ENCODE assay signal across 25 cellular contexts in genomic region chr15:75181780-75182179, GRCh38. TPM values are rescaled to one million over a fixed set of nuclear protein-coding genes. Genes with fewer than 3 reads are reported as not detected.
A peak's percentile ranks its signal among the peaks of the same experiment; 100 is the strongest.
DNase-seq lines count a peak whose midpoint lies in the region; ATAC-seq and TF ChIP-seq lines count a peak whose summit lies in the region.
"Had no signal": no experiment of that assay in that cellular context is flagged by ENCODE, and none has a peak within 500 bp of the region (broad histone marks: within the 10 kb centered on the region; RNA-seq: fewer than 3 reads in every experiment).

No MANE protein-coding gene starts in this region.

- H2AFZ ChIP-seq in GM23248 (no peak overlapping the region), hepatocyte (no peak overlapping the region)
- H2AFZ ChIP-seq: PC-9 had no signal

- WGBS in GM23248 (ENCODE audit: low coverage in 1 of 2, low lambda C conversion rate in 2 of 2, missing lambda C conversion rate in 2 of 2), 2 experiments = 31 to 42% methylated on average over 5 of the region's 5 CpGs
- WGBS in hepatocyte (ENCODE audit: low lambda C conversion rate, missing lambda C conversion rate) = 51% methylated on average over 5 of the region's 5 CpGs
- WGBS in sigmoid colon, 2 donors = 17 to 61% methylated on average over 5 of the region's 5 CpGs

- DNase-seq in GM23248 (peak; percentile 23), hepatocyte (ENCODE audit: low spot score) (no peak), sigmoid colon (no peak), GM20000 (ENCODE audit: low spot score) (no peak)
- DNase-seq: activated CD8-positive, alpha-beta T cell treated with anti-CD3 and anti-CD28 coated beads, Interleukin-2, amount 10 ng/mL, durations not matched to agents 7 days and 5 days; activated naive CD4-positive, alpha-beta T cell treated with anti-CD3 and anti-CD28 coated beads, Interleukin-2, amount 10 ng/mL, durations not matched to agents 7 days and 5 days; BE2C; Karpas-422; midbrain; naive thymus-derived CD4-positive, alpha-beta T cell; NCI-H1417 treated with DMSO at 0.1 percent for 48 hours; NCI-H2081; NCI-H2227 treated with DMSO at 0.1 percent for 48 hours; PC-9; spleen; stimulated activated CD8-positive, alpha-beta memory T cell treated with anti-CD3 and anti-CD28 coated beads, Interleukin-4, amount 100 ng/mL, for 48 hours had no signal

- no peaks in the 10 kb centered on the region for H3K27me3 ChIP-seq in GM23248 (replicated peaks; ENCODE audit: insufficient read depth)
- no peaks in the 10 kb centered on the region for H3K27me3 ChIP-seq in hepatocyte
- H3K27me3 ChIP-seq in sigmoid colon = no peaks in the 10 kb centered on the region
- H3K27me3 ChIP-seq: BE2C, breast epithelium had no signal

- H3K4me2 ChIP-seq in GM23248 (ENCODE audit: unreplicated experiment) (peak overlapping the region; percentile 26), hepatocyte (peak overlapping the region; percentile 52)
- H3K4me2 ChIP-seq: PC-9 had no signal

- H3K9me2 ChIP-seq in GM23248 (ENCODE audit: insufficient read depth) (no peaks in the 10 kb centered on the region), hepatocyte (replicated peaks; ENCODE audit: insufficient read depth) (no peaks in the 10 kb centered on the region)

- H3K4me3 ChIP-seq in GM23248 = no peak overlapping the region
- H3K4me3 ChIP-seq in hepatocyte = no peak overlapping the region
- no peak overlapping the region for H3K4me3 ChIP-seq in sigmoid colon
- H3K4me3 ChIP-seq: breast epithelium, GM12878, HAP-1, PC-9, spleen, thoracic aorta had no signal

- no peaks in the 10 kb centered on the region for H4K20me1 ChIP-seq in GM23248 (ENCODE audit: insufficient read depth)
- H4K20me1 ChIP-seq in hepatocyte (ENCODE audit: insufficient read depth, poor library complexity, severe bottlenecking) = no peaks in the 10 kb centered on the region

- H3K36me3 ChIP-seq in GM23248 (ENCODE audit: low read depth) (no peaks in the 10 kb centered on the region), hepatocyte (replicated peaks; ENCODE audit: insufficient read depth, low read depth) (no peaks in the 10 kb centered on the region), sigmoid colon (no peaks in the 10 kb centered on the region)
- H3K36me3 ChIP-seq: BE2C, breast epithelium, HAP-1, spleen, thoracic aorta had no signal

- no peak for TF ChIP-seq POLR2A in sigmoid colon (IDR thresholded peaks at IDR 0.05)

- peaks cover 7% of the 10 kb centered on the region; the same call in 1 of the 2 replicates for H3F3A ChIP-seq in GM23248 (ENCODE audit: insufficient read depth)

- no peak for ATAC-seq in HG03135 (IDR thresholded peaks at IDR 0.05; ENCODE audit: unreplicated experiment)
- ATAC-seq in HG02610 (IDR thresholded peaks at IDR 0.05; ENCODE audit: unreplicated experiment) = no peak
- ATAC-seq: activated CD8-positive, alpha-beta T cell treated with anti-CD3 and anti-CD28 coated beads, Interleukin-2, amount 10 ng/mL, durations not matched to agents 7 days and 5 days; activated T-helper 17 cell treated with anti-CD3 and anti-CD28 coated beads, Interleukin-2, amount 50 U/mL, for 72 hours; GM12878; naive thymus-derived CD4-positive, alpha-beta T cell; Right ventricle myocardium inferior had no signal

- in situ Hi-C loops in GM23248 (cut with MboI) = no loop called here

- TF ChIP-seq CTCF in VCaP (conservative IDR thresholded peaks at IDR 0.05) = no peak
- TF ChIP-seq CTCF in hepatocyte (IDR thresholded peaks at IDR 0.05; ENCODE audit: poor library complexity) = no peak
- no peak for TF ChIP-seq CTCF in sigmoid colon (IDR thresholded peaks at IDR 0.05)
- no peak for TF ChIP-seq CTCF in GM20000 (IDR thresholded peaks at IDR 0.05; ENCODE audit: extremely low read depth, missing control alignments)

- H3K9me3 ChIP-seq in GM23248 (ENCODE audit: low read depth) (no peaks in the 10 kb centered on the region), hepatocyte (ENCODE audit: low read depth) (no peaks in the 10 kb centered on the region), sigmoid colon (no peaks in the 10 kb centered on the region)
- H3K9me3 ChIP-seq: BE2C, breast epithelium, HAP-1, spleen, thoracic aorta had no signal

- H3K4me1 ChIP-seq in GM23248 (ENCODE audit: insufficient read depth) (peaks cover 21% of the 10 kb centered on the region), hepatocyte (ENCODE audit: insufficient read depth) (peaks cover 59% of the 10 kb centered on the region), sigmoid colon (peaks cover 0 to 61% (median 60%) of the 10 kb centered on the region in 4 donors)

- no peak overlapping the region for H3K9ac ChIP-seq in GM23248

- H3K79me2 ChIP-seq in GM23248 (ENCODE audit: insufficient read depth) (no peaks in the 10 kb centered on the region), hepatocyte (no peaks in the 10 kb centered on the region)

- no peak overlapping the region for H3K27ac ChIP-seq in GM23248
- H3K27ac ChIP-seq in VCaP = peak overlapping the region; percentile 71
- peak overlapping the region; percentile 83 for H3K27ac ChIP-seq in hepatocyte
- peak overlapping the region in 3 of 4 donors; percentile 36 to 83 (median 79) for H3K27ac ChIP-seq in sigmoid colon
- H3K27ac ChIP-seq: PC-9, thoracic aorta had no signal

- TF ChIP-seq EP300 in sigmoid colon (IDR thresholded peaks at IDR 0.05) = no peak

- intact Hi-C loops in sigmoid colon (cut with DNase I) = loop anchor here (2.0 kb wide), 1 partner anchor 19 kb away; the partner anchor contains the start of gene C15orf39

RNA-seq across cellular contexts. Expression of gene C15orf39, which starts 19.9 kb away (rescaled TPM):
- total RNA-seq in GM23248 (2014; rRNA removed; shearing (Covaris generic)) = 8.1 and 12.5 TPM in 2 replicates
- 4.7 and 5.1 TPM in 2 replicates for polyA plus RNA-seq in GM23248 (2016; fragmentation: Nextera tagmentation; extraction: Ambion mirVana)
- total RNA-seq in hepatocyte = 11.4 and 18.3 TPM in 2 replicates
- polyA plus RNA-seq in hepatocyte = 15.3 and 16.4 TPM in 2 replicates
- total RNA-seq in sigmoid colon = 10 to 100 TPM in 2 of 4 donors, 1 to 10 TPM in 2; 4.9 to 20.2 (median 12.0) TPM
- polyA plus RNA-seq in sigmoid colon = 10 to 100 TPM in 1 of 3 donors, 1 to 10 TPM in 2; 7.8 to 17.2 (median 9.5) TPM
